ENCODE assay signal across 9 cellular contexts in genomic region chr7:105352018-105352612, GRCh38. TPM values are rescaled to one million over a fixed set of nuclear protein-coding genes. Genes with fewer than 3 reads are reported as not detected.
DNase-seq lines count a peak whose midpoint lies in the region; ATAC-seq, FAIRE-seq and TF ChIP-seq lines count a peak whose summit lies in the region.
"Had no signal": no experiment of that assay in that cellular context is flagged by ENCODE, and none has a peak within 500 bp of the region (broad histone marks: within the 10 kb centered on the region; RNA-seq: fewer than 3 reads in every experiment).

No MANE protein-coding gene starts in this region.

- no peak overlapping the region for H2AFZ ChIP-seq in OCI-LY3 (ENCODE audit: low read depth, low read length)

- DNase-seq in GM18507 (ENCODE audit: extremely low spot score, insufficient read length, low read depth): peak; percentile 45
- DNase-seq in activated T-helper 9 cell treated with anti-CD3 and anti-CD28 coated beads, Interleukin-2, amount 50 U/mL, for 16 hours (ENCODE audit: low read depth): peak; percentile 1
- peak; percentile 74 for DNase-seq in globus pallidus (ENCODE audit: low spot score)
- peak; percentile 89 for DNase-seq in sigmoid colon
- DNase-seq in NK-92 treated with Interleukin-12 subunit alpha and Interleukin-12 subunit beta, amount 100 ng/mL, for 24 hours (lab: John Stamatoyannopoulos, UW): no peak
- DNase-seq in SJCRH30: no peak

- peak; percentile 86 for FAIRE-seq in GM18507 (lab: Jason Lieb, UNC)
- FAIRE-seq: frontal cortex had no signal

- H3K27ac ChIP-seq in OCI-LY3 (ENCODE audit: low read length) (peak overlapping the region; percentile 79), sigmoid colon (peak overlapping the region; percentile 37 to 72 (median 65)), SJCRH30 (no peak overlapping the region)

- peak overlapping the region; percentile 47 for H3K9ac ChIP-seq in OCI-LY3 (ENCODE audit: low read length)

- peaks cover 61% of the 10 kb centered on the region for H3K4me1 ChIP-seq in OCI-LY3 (ENCODE audit: low read length)
- peaks cover 0 to 43% (median 39%) of the 10 kb centered on the region in 4 donors for H3K4me1 ChIP-seq in sigmoid colon
- H3K4me1 ChIP-seq in SJCRH30: peaks cover 34% of the 10 kb centered on the region

- TF ChIP-seq POLR2A in sigmoid colon (IDR thresholded peaks at IDR 0.05): no peak

- H3K27me3 ChIP-seq in OCI-LY3 (ENCODE audit: low read depth, low read length) (no peaks in the 10 kb centered on the region), sigmoid colon (no peaks in the 10 kb centered on the region), SJCRH30 (no peaks in the 10 kb centered on the region)

- H3K79me2 ChIP-seq in OCI-LY3 (ENCODE audit: low read length): peaks cover 60% of the 10 kb centered on the region

- intact Hi-C loops in sigmoid colon (cut with DNase I): no loop called here

- ATAC-seq in HG02938 (IDR thresholded peaks at IDR 0.05; ENCODE audit: unreplicated experiment): peak; percentile 80

- H3K9me3 ChIP-seq in OCI-LY3 (ENCODE audit: insufficient read depth, low read length) (no peaks in the 10 kb centered on the region), sigmoid colon (no peaks in the 10 kb centered on the region), SJCRH30 (replicated peaks) (no peaks in the 10 kb centered on the region)

- no peak for TF ChIP-seq EP300 in sigmoid colon (IDR thresholded peaks at IDR 0.05)

- peak overlapping the region; percentile 69 for H3K4me2 ChIP-seq in OCI-LY3 (ENCODE audit: low read length)

- H3K36me3 ChIP-seq in OCI-LY3 (replicated peaks; ENCODE audit: low read depth, low read length) (no peaks in the 10 kb centered on the region), sigmoid colon (no peaks in the 10 kb centered on the region), SJCRH30 (no peaks in the 10 kb centered on the region)

- H4K20me1 ChIP-seq in OCI-LY3 (ENCODE audit: insufficient read depth, low read length): peaks cover 7% of the 10 kb centered on the region; the same call in 1 of the 2 replicates

- no peak for TF ChIP-seq CTCF in OCI-LY3 (IDR thresholded peaks at IDR 0.05; ENCODE audit: low read depth, low read length)
- TF ChIP-seq CTCF in sigmoid colon (IDR thresholded peaks at IDR 0.05): no peak

- peak overlapping the region; percentile 42 for H3K4me3 ChIP-seq in OCI-LY3 (ENCODE audit: low read length)
- H3K4me3 ChIP-seq in sigmoid colon: no peak overlapping the region
- H3K4me3 ChIP-seq in SJCRH30: no peak overlapping the region

- 13 to 27% methylated on average over 3 of the region's 3 CpGs for WGBS in sigmoid colon, 2 donors

RNA-seq across cellular contexts. Expression of gene SRPK2, which starts 36.6 kb away (rescaled TPM):
- 10 to 100 TPM; 42.9 to 57.6 (median 56.8) TPM for total RNA-seq in sigmoid colon
- 10 to 100 TPM; 12.0 to 15.0 (median 14.0) TPM for polyA plus RNA-seq in sigmoid colon
- 62.2 and 69.7 TPM in 2 replicates for total RNA-seq in SJCRH30 (2014; rRNA removed; shearing (Covaris generic))

Comparison
In these comparisons a context has a peak if more than half of its experiments do, and no peak if none do; other contexts are left out.
1. DNase-seq: peak in GM18507 (single experiment), activated T-helper 9 cell treated with anti-CD3 and anti-CD28 coated beads, Interleukin-2, amount 50 U/mL, for 16 hours (single experiment), globus pallidus (single experiment) and sigmoid colon (single experiment); none in NK-92 treated with Interleukin-12 subunit alpha and Interleukin-12 subunit beta, amount 100 ng/mL, for 24 hours (single experiment) and SJCRH30 (0 of 2).